ENCODE assay signal across 30 cellular contexts in the genomic region with DNA sequence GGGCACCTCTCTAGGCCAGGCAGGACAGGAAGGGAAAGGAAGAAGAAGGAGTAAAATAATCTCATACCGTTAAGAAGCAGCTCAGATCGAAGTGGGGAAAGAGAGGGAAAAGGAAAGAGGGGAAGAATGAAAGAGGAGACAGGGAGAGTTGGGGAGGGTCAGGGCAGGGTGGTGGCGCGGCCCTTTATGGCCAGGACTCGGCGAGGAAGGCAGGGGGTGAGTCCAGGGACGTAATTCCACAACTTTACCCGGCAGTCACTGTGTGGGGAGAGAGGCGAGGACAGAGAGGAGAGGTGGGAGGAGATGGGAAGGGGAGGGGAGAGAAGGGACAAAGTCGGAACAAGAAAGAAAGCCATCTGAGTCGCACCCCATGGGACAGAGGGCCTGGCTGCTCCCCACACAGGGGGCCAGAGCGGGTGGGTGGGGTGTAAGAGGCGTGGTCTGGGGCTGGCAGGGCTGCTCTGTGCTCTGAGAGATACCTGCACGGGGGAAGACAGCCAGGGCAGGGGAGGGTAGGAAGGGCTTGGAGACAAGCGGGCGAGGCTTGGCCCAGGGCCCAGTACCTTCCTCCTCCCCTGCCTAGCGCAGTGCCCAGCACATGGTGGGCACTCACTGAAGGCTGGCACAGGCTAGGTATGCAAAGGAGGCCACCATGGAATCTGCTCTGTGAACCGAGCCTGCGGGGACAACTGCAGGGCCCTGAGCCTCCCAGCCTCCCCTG. TPM values are rescaled to one million over a fixed set of nuclear protein-coding genes. Genes with fewer than 3 reads are reported as not detected.
DNase-seq lines count a peak whose midpoint lies in the region; ATAC-seq, FAIRE-seq and TF ChIP-seq lines count a peak whose summit lies in the region.
"Had no signal": no experiment of that assay in that cellular context is flagged by ENCODE, and none has a peak within 500 bp of the region (broad histone marks: within the 10 kb centered on the region; RNA-seq: fewer than 3 reads in every experiment).

No MANE protein-coding gene starts in this region.

- H3K14ac ChIP-seq in trophoblast cell (ENCODE audit: low read length) = no peak overlapping the region

- no peak overlapping the region for H3K4me3 Mint-ChIP-seq in stimulated activated effector memory CD8-positive, alpha-beta T cell treated with anti-CD3 and anti-CD28 coated beads, Interleukin-12 subunit alpha, Interleukin-12 subunit beta, amount 100 ng/mL, for 72 hours
- H3K4me3 Mint-ChIP-seq in activated T-cell treated with anti-CD3 and anti-CD28 coated beads, Interleukin-2, amount 50 U/mL, for 24 hours = no peak overlapping the region
- H3K4me3 Mint-ChIP-seq: B cell had no signal

- no peak overlapping the region for H4K91ac ChIP-seq in trophoblast cell (ENCODE audit: low read depth, low read length)

- H2BK120ac ChIP-seq in trophoblast cell (ENCODE audit: insufficient read depth, low read length, poor library complexity) = no peak overlapping the region

- H3K4me1 ChIP-seq in kidney (ENCODE audit: control insufficient read depth in 1 of 2, insufficient read depth in 1 of 2, low read depth in 1 of 2, low read length in 2 of 2) = no peaks in the 10 kb centered on the region
- no peaks in the 10 kb centered on the region for H3K4me1 ChIP-seq in trophoblast cell (ENCODE audit: control insufficient read depth in 1 of 2, insufficient read depth in 2 of 2, low read length in 2 of 2)
- H3K4me1 ChIP-seq: adrenal gland, Caco-2 had no signal

- H2BK5ac ChIP-seq in trophoblast cell (ENCODE audit: low read depth, low read length, poor library complexity) = no peak overlapping the region

- H3K27ac Mint-ChIP-seq in stimulated activated effector memory CD8-positive, alpha-beta T cell treated with anti-CD3 and anti-CD28 coated beads, Interleukin-12 subunit alpha, Interleukin-12 subunit beta, amount 100 ng/mL, for 72 hours = peak overlapping the region; percentile 50
- no peak overlapping the region for H3K27ac Mint-ChIP-seq in activated T-cell treated with anti-CD3 and anti-CD28 coated beads, Interleukin-2, amount 50 U/mL, for 24 hours

- no peak overlapping the region for H3K18ac ChIP-seq in trophoblast cell (ENCODE audit: low read length)

- H3K9me3 ChIP-seq in kidney (ENCODE audit: control insufficient read depth in 1 of 2, low read length in 2 of 2) (no peaks in the 10 kb centered on the region), trophoblast cell (ENCODE audit: insufficient read depth, low read depth, low read length) (no peaks in the 10 kb centered on the region)
- H3K9me3 ChIP-seq: adrenal gland, body of pancreas, Caco-2, left ventricle myocardium inferior, ovary, tibial artery had no signal

- H3K27me3 ChIP-seq in trophoblast cell (ENCODE audit: insufficient read depth, low read length) = no peaks in the 10 kb centered on the region
- H3K27me3 ChIP-seq: body of pancreas, dorsolateral prefrontal cortex, ovary, tibial artery had no signal

- ATAC-seq in stimulated activated effector memory CD8-positive, alpha-beta T cell treated with anti-CD3 and anti-CD28 coated beads, Interleukin-12 subunit alpha, Interleukin-12 subunit beta, amount 100 ng/mL, for 72 hours = no peak
- ATAC-seq: body of pancreas; naive thymus-derived CD4-positive, alpha-beta T cell had no signal

- WGBS in trophoblast cell (ENCODE audit: extremely low coverage, insufficient coverage, insufficient read length) = no CpG with 5 or more reads among the region's 19 CpGs

- no peak overlapping the region for H4K8ac ChIP-seq in trophoblast cell (ENCODE audit: low read depth, low read length)

- intact Hi-C loops in kidney (cut with DNase I) = loop anchor here (5.0 kb wide), 1 partner anchor 68 kb away; no protein-coding TSS in a partner anchor

- no peak for TF ChIP-seq CTCF in kidney (IDR thresholded peaks at IDR 0.05; ENCODE audit: borderline replicate concordance, extremely low read depth, insufficient read depth)
- TF ChIP-seq CTCF in GM10266 (IDR thresholded peaks at IDR 0.05; ENCODE audit: control insufficient read depth, insufficient read depth, low read depth, missing control alignments) = no peak

- H3K23ac ChIP-seq in trophoblast cell (ENCODE audit: low read length) = no peak overlapping the region

- no peak overlapping the region for H2BK12ac ChIP-seq in trophoblast cell (ENCODE audit: low read length)

- H2AK5ac ChIP-seq in trophoblast cell (ENCODE audit: low read length) = no peak overlapping the region

- H3K9ac ChIP-seq in kidney (ENCODE audit: low read length in 2 of 2) (no peak overlapping the region), trophoblast cell (ENCODE audit: low read length) (no peak overlapping the region)

- no peak overlapping the region for H3K4me3 ChIP-seq in kidney (ENCODE audit: low read length in 2 of 2)
- no peak overlapping the region for H3K4me3 ChIP-seq in trophoblast cell (ENCODE audit: low read depth, low read length)
- H3K4me3 ChIP-seq: adrenal gland, body of pancreas, dorsolateral prefrontal cortex, left ventricle myocardium inferior, ovary, skin epidermis, tibial artery had no signal

- H2AFZ ChIP-seq in trophoblast cell (ENCODE audit: insufficient read depth, low read length, poor library complexity) = no peak overlapping the region

- H3K79me1 ChIP-seq in trophoblast cell (ENCODE audit: low read length) = peaks cover 2% of the 10 kb centered on the region

- peaks cover 17% of the 10 kb centered on the region for H3K4me1 Mint-ChIP-seq in stimulated activated effector memory CD8-positive, alpha-beta T cell treated with anti-CD3 and anti-CD28 coated beads, Interleukin-12 subunit alpha, Interleukin-12 subunit beta, amount 100 ng/mL, for 72 hours
- peaks cover 17% of the 10 kb centered on the region for H3K4me1 Mint-ChIP-seq in activated T-cell treated with anti-CD3 and anti-CD28 coated beads, Interleukin-2, amount 50 U/mL, for 24 hours (ENCODE audit: low read depth)

- peak; percentile 4 for DNase-seq in NCI-H748 (lab: John Stamatoyannopoulos, UW; ENCODE audit: unreplicated experiment)
- no peak for DNase-seq in NCI-H748 treated with DMSO at 0.1 percent for 48 hours (lab: John Stamatoyannopoulos, UW)
- peak; percentile 9 for DNase-seq in NCI-H2196 (lab: John Stamatoyannopoulos, UW; ENCODE audit: unreplicated experiment)
- DNase-seq in kidney = peak; percentile 43
- DNase-seq in stimulated activated effector memory CD8-positive, alpha-beta T cell treated with anti-CD3 and anti-CD28 coated beads, Interleukin-12 subunit alpha, Interleukin-12 subunit beta, amount 100 ng/mL, for 72 hours (ENCODE audit: low spot score in 2 of 2) = no peak
- DNase-seq in activated T-cell treated with anti-CD3 and anti-CD28 coated beads, Interleukin-2, amount 50 U/mL, for 24 hours = no peak
- no peak for DNase-seq in trophoblast cell
- DNase-seq in GM10266 (ENCODE audit: extremely low spot score) = no peak
- DNase-seq: activated CD4-positive, alpha-beta T cell treated with anti-CD3 and anti-CD28 coated beads for 4 hours; activated CD8-positive, alpha-beta memory T cell treated with anti-CD3 and anti-CD28 coated beads for 24 hours; activated gamma-delta T cell treated with Interleukin-2 at 50 U/mL for 16 hours; activated T-cell treated with anti-CD3 and anti-CD28 coated beads, Interleukin-2, amount 50 U/mL, for 1 hour; adrenal gland; body of pancreas; Caco-2; cerebellar nuclear complex; Karpas-422; left ventricle myocardium inferior; naive thymus-derived CD4-positive, alpha-beta T cell; NCI-H1436 treated with DMSO at 0.1 percent for 48 hours; NCI-H2227 treated with DMSO at 0.1 percent for 48 hours; ovary; retina; Right ventricle myocardium superior; tibial artery had no signal

- H3K27ac ChIP-seq in kidney (ENCODE audit: low read depth in 2 of 2, low read length in 2 of 2) (no peak overlapping the region), trophoblast cell (ENCODE audit: low read depth, low read length) (no peak overlapping the region)
- H3K27ac ChIP-seq: adrenal gland, body of pancreas, left ventricle myocardium inferior, ovary, skin epidermis, tibial artery had no signal

- H3K36me3 ChIP-seq in kidney (ENCODE audit: control insufficient read depth in 1 of 2, insufficient read depth in 2 of 2, low read length in 2 of 2) (no peaks in the 10 kb centered on the region), trophoblast cell (ENCODE audit: control insufficient read depth in 1 of 2, insufficient read depth in 2 of 2, low read length in 2 of 2) (no peaks in the 10 kb centered on the region)
- H3K36me3 ChIP-seq: adrenal gland, left ventricle myocardium inferior, ovary had no signal

- no peaks in the 10 kb centered on the region for H3K27me3 Mint-ChIP-seq in activated T-cell treated with anti-CD3 and anti-CD28 coated beads, Interleukin-2, amount 50 U/mL, for 24 hours
- H3K27me3 Mint-ChIP-seq: B cell; naive thymus-derived CD4-positive, alpha-beta T cell had no signal

- no peak overlapping the region for H3K4ac ChIP-seq in trophoblast cell (ENCODE audit: low read depth, low read length)

- H3K9me3 Mint-ChIP-seq in stimulated activated effector memory CD8-positive, alpha-beta T cell treated with anti-CD3 and anti-CD28 coated beads, Interleukin-12 subunit alpha, Interleukin-12 subunit beta, amount 100 ng/mL, for 72 hours = no peaks in the 10 kb centered on the region
- no peaks in the 10 kb centered on the region for H3K9me3 Mint-ChIP-seq in activated T-cell treated with anti-CD3 and anti-CD28 coated beads, Interleukin-2, amount 50 U/mL, for 24 hours
- H3K9me3 Mint-ChIP-seq: naive thymus-derived CD4-positive, alpha-beta T cell had no signal

- peaks cover 100% of the 10 kb centered on the region for H3K36me3 Mint-ChIP-seq in stimulated activated effector memory CD8-positive, alpha-beta T cell treated with anti-CD3 and anti-CD28 coated beads, Interleukin-12 subunit alpha, Interleukin-12 subunit beta, amount 100 ng/mL, for 72 hours
- peaks cover 88% of the 10 kb centered on the region for H3K36me3 Mint-ChIP-seq in activated T-cell treated with anti-CD3 and anti-CD28 coated beads, Interleukin-2, amount 50 U/mL, for 24 hours (ENCODE audit: low read depth)

- no peak overlapping the region for H3K4me2 ChIP-seq in trophoblast cell (ENCODE audit: low read length)

- H3K79me2 ChIP-seq in trophoblast cell (ENCODE audit: control insufficient read depth, insufficient read depth, low read length, poor library complexity) = no peaks in the 10 kb centered on the region

- no peak overlapping the region for H4K12ac ChIP-seq in trophoblast cell (ENCODE audit: low read depth, low read length)

- FAIRE-seq in kidney (lab: Jason Lieb, UNC) = no peak
- FAIRE-seq: endothelial cell of umbilical vein, GM18507 had no signal

RNA-seq across cellular contexts. Expression of a gene that starts 49.4 kb away (rescaled TPM):
- total RNA-seq in kidney = 5.6 TPM
- polyA plus RNA-seq in kidney (ENCODE audit: insufficient read depth, low read depth, low replicate concordance) = 0.19 TPM
- polyA plus RNA-seq in trophoblast cell (2013) = 0.44 and 0.56 TPM in 2 replicates

Comparison
In these comparisons a context has a peak if more than half of its experiments do, and no peak if none do; other contexts are left out.
1. DNase-seq: peak in NCI-H748 (single experiment), NCI-H2196 (single experiment) and kidney (single experiment); none in NCI-H748 treated with DMSO at 0.1 percent for 48 hours (single experiment), stimulated activated effector memory CD8-positive, alpha-beta T cell treated with anti-CD3 and anti-CD28 coated beads, Interleukin-12 subunit alpha, Interleukin-12 subunit beta, amount 100 ng/mL, for 72 hours (0 of 2), activated T-cell treated with anti-CD3 and anti-CD28 coated beads, Interleukin-2, amount 50 U/mL, for 24 hours (single experiment), trophoblast cell (0 of 2) and GM10266 (single experiment).